In genomic region chr6:44245391-44245911, GRCh38 we compare ENCODE assay signal across 9 cellular contexts. TPM values are rescaled to one million over a fixed set of nuclear protein-coding genes. Genes with fewer than 3 reads are reported as not detected.
DNase-seq lines count a peak whose midpoint lies in the region; ATAC-seq and TF ChIP-seq lines count a peak whose summit lies in the region.
"Had no signal": no experiment of that assay in that cellular context is flagged by ENCODE, and none has a peak within 500 bp of the region (broad histone marks: within the 10 kb centered on the region; RNA-seq: fewer than 3 reads in every experiment).

No MANE protein-coding gene starts in this region.

- peak overlapping the region; percentile 86 for H3K27ac Mint-ChIP-seq in progenitor cell of endocrine pancreas

- peak overlapping the region; percentile 95 for H2AFZ ChIP-seq in DND-41 (ENCODE audit: low read depth, low read length)

- H3K36me3 Mint-ChIP-seq in progenitor cell of endocrine pancreas (ENCODE audit: insufficient read depth) = peaks cover 25% of the 10 kb centered on the region

- H3K27me3 Mint-ChIP-seq in progenitor cell of endocrine pancreas = no peaks in the 10 kb centered on the region

- TF ChIP-seq CTCF in DND-41 (IDR thresholded peaks at IDR 0.05; ENCODE audit: borderline replicate concordance, extremely low read depth, low read length, poor library complexity, severe bottlenecking) (no peak), fibroblast of mammary gland (conservative IDR thresholded peaks at IDR 0.05; ENCODE audit: control insufficient read depth, insufficient read depth, low read depth, low read length) (no peak), progenitor cell of endocrine pancreas (IDR thresholded peaks at IDR 0.05; ENCODE audit: unreplicated experiment) (no peak)

- H3K27me3 ChIP-seq in DND-41 (ENCODE audit: insufficient read depth, low read length, poor library complexity) = no peaks in the 10 kb centered on the region
- no peaks in the 10 kb centered on the region for H3K27me3 ChIP-seq in SJCRH30

- H3K9me3 Mint-ChIP-seq in progenitor cell of endocrine pancreas (ENCODE audit: low read depth) = no peaks in the 10 kb centered on the region

- H3K27ac ChIP-seq in DND-41 (ENCODE audit: low read length) (no peak overlapping the region), SJCRH30 (no peak overlapping the region)

- H3K36me3 ChIP-seq in DND-41 (ENCODE audit: insufficient read depth, low read length) (peaks cover 31% of the 10 kb centered on the region), SJCRH30 (peaks cover 31% of the 10 kb centered on the region)

- H3K9me3 ChIP-seq in DND-41 (ENCODE audit: insufficient read depth, low read length, severe bottlenecking) (no peaks in the 10 kb centered on the region), SJCRH30 (replicated peaks) (no peaks in the 10 kb centered on the region)
- H3K9me3 ChIP-seq: mucosa of descending colon had no signal

- H3K4me3 Mint-ChIP-seq in progenitor cell of endocrine pancreas (ENCODE audit: low read depth) = peak overlapping the region; percentile 100

- peaks cover 25% of the 10 kb centered on the region for H3K4me1 Mint-ChIP-seq in progenitor cell of endocrine pancreas (ENCODE audit: low read depth)

- DNase-seq in DND-41 (no peak), SJCRH30 (no peak), fibroblast of mammary gland (ENCODE audit: low read depth) (no peak), progenitor cell of endocrine pancreas (ENCODE audit: low spot score, unreplicated experiment) (no peak), AG08395 (ENCODE audit: low spot score) (no peak), mesenteric fat pad (ENCODE audit: low spot score) (no peak), SIG-M5 (lab: John Stamatoyannopoulos, UW) (no peak), NOMO-1 treated with DMSO at 0.1 percent for 48 hours (lab: John Stamatoyannopoulos, UW; ENCODE audit: unreplicated experiment) (no peak)

- peak overlapping the region; percentile 92 for H3K4me2 ChIP-seq in DND-41 (ENCODE audit: insufficient read depth, low read length)

- H3K4me1 ChIP-seq in DND-41 (ENCODE audit: insufficient read depth, low read length) = peaks cover 42% of the 10 kb centered on the region
- H3K4me1 ChIP-seq in SJCRH30 = no peaks in the 10 kb centered on the region; the same call in none of the 2 replicates

- peaks cover 35% of the 10 kb centered on the region for H4K20me1 ChIP-seq in DND-41 (ENCODE audit: insufficient read depth, low read length)

- H3K4me3 ChIP-seq in DND-41 (ENCODE audit: low read depth in 1 of 2, low read length in 2 of 2) = peak overlapping the region in 1 of 2 experiments; percentile 84; a peak in 2 of 4 replicates
- peak overlapping the region; percentile 93 for H3K4me3 ChIP-seq in SJCRH30
- H3K4me3 ChIP-seq in fibroblast of mammary gland (ENCODE audit: control insufficient read depth, low read depth, low read length) = peak overlapping the region; percentile 100

- no peak for ATAC-seq in DND-41 (ENCODE audit: insufficient read depth, low read depth)

- peak overlapping the region; percentile 93 for H3K9ac ChIP-seq in DND-41 (ENCODE audit: low read depth, low read length)

- peaks cover 36% of the 10 kb centered on the region for H3K79me2 ChIP-seq in DND-41 (ENCODE audit: insufficient read depth, low read length)

RNA-seq across cellular contexts. Expression of gene HSP90AB1, which starts 1.4 kb away (rescaled TPM):
- total RNA-seq in SJCRH30 (2014; rRNA removed; shearing (Covaris generic)) = 1,351 and 1,358 TPM in 2 replicates
- total RNA-seq in progenitor cell of endocrine pancreas (1,214 and 1,216 TPM in 2 replicates), mesenteric fat pad (630 TPM)

RNA-seq across cellular contexts. Expression of gene SLC35B2, which starts 11.9 kb away (rescaled TPM):
- total RNA-seq in SJCRH30 (2014; rRNA removed; shearing (Covaris generic)) = 27.8 and 28.5 TPM in 2 replicates
- 45.9 and 50.3 TPM in 2 replicates for total RNA-seq in progenitor cell of endocrine pancreas
- total RNA-seq in mesenteric fat pad = 27.4 TPM

RNA-seq across cellular contexts. Expression of gene NFKBIE, which starts 19.9 kb away (rescaled TPM):
- total RNA-seq in SJCRH30 (2014; rRNA removed; shearing (Covaris generic)) = 7.8 and 9.6 TPM in 2 replicates
- 7.1 TPM in 2 replicates for total RNA-seq in progenitor cell of endocrine pancreas
- total RNA-seq in mesenteric fat pad = 6.6 TPM

RNA-seq across cellular contexts. Expression of gene SLC29A1, which starts 22.1 kb away (rescaled TPM):
- 102 and 109 TPM in 2 replicates for total RNA-seq in SJCRH30 (2014; rRNA removed; shearing (Covaris generic))
- total RNA-seq in progenitor cell of endocrine pancreas = 24.1 and 26.2 TPM in 2 replicates
- total RNA-seq in mesenteric fat pad = 205 TPM

RNA-seq across cellular contexts. Expression of gene TMEM151B, which starts 24.8 kb away (rescaled TPM):
- 1.2 and 1.5 TPM in 2 replicates for total RNA-seq in SJCRH30 (2014; rRNA removed; shearing (Covaris generic))
- total RNA-seq in progenitor cell of endocrine pancreas = 3.5 and 4.7 TPM in 2 replicates
- not detected for total RNA-seq in mesenteric fat pad
